ENCODE assay signal across 1 cellular context in genomic region chr1:166176416-166176815, GRCh38.
TF ChIP-seq lines count a peak whose summit lies in the region.

No MANE protein-coding gene starts in this region.

TF ChIP-seq in GM12878, 131 proteins besides CTCF, POLR2A, EP300 and RAD21:
- TF ChIP-seq JUNB (IDR thresholded peaks at IDR 0.05) = peak; percentile 8; the same call in 1 of the 2 replicates
- TF ChIP-seq SIX5 (IDR thresholded peaks at IDR 0.05; ENCODE audit: low read depth, low read length, severe bottlenecking) = no peak
- TF ChIP-seq ZNF622 (IDR thresholded peaks at IDR 0.05) = no peak
- TF ChIP-seq NR2C1 (IDR thresholded peaks at IDR 0.05) = peak; percentile 59
